Comparison of ENCODE assay signal across 35 cellular contexts in genomic region chr4:6662591-6662990, GRCh38. TPM values are rescaled to one million over a fixed set of nuclear protein-coding genes. Genes with fewer than 3 reads are reported as not detected.
"Had no signal": no experiment of that assay in that cellular context is flagged by ENCODE, and none has a peak within 500 bp of the region (broad histone marks: within the 10 kb centered on the region; RNA-seq: fewer than 3 reads in every experiment).

No MANE protein-coding gene starts in this region.

- H3K4me3 Mint-ChIP-seq: activated CD4-positive, alpha-beta memory T cell treated with anti-CD3 and anti-CD28 coated beads for 36 hours; activated CD4-positive, alpha-beta T cell treated with anti-CD3 and anti-CD28 coated beads for 36 hours; activated CD4-positive, alpha-beta T cell treated with anti-CD3 and anti-CD28 coated beads, Interleukin-2, amount 10 ng/mL, durations not matched to agents 24 days and 14 days; activated CD8-positive, alpha-beta memory T cell treated with anti-CD3 and anti-CD28 coated beads, Interleukin-2, amount 10 ng/mL, durations not matched to agents 7 days and 5 days; activated CD8-positive, alpha-beta T cell treated with anti-CD3 and anti-CD28 coated beads, Interleukin-2, amount 10 ng/mL, durations not matched to agents 7 days and 5 days; activated naive CD4-positive, alpha-beta T cell treated with anti-CD3 and anti-CD28 coated beads for 36 hours; activated naive CD4-positive, alpha-beta T cell treated with anti-CD3 and anti-CD28 coated beads, Interleukin-2, amount 50 U/mL, for 24 hours; activated naive CD8-positive, alpha-beta T cell treated with anti-CD3 and anti-CD28 coated beads for 36 hours; activated naive CD8-positive, alpha-beta T cell treated with anti-CD3 and anti-CD28 coated beads, Interleukin-2, amount 50 U/mL, for 24 hours; activated T-helper 1 cell treated with anti-CD3 and anti-CD28 coated beads, Interleukin-12 subunit alpha, Interleukin-12 subunit beta, Interleukin-2, Interleukin-4 antibody, amounts not matched to agents 30 ng/mL and 10 ng/mL and 1 ng/mL, durations not matched to agents 14 hours and 24 hours and 36 hours; T-helper 2 cell treated with Interferon-gamma antibody and Interleukin-4, amounts not matched to agents 5 μg/mL and 100 μg/mL, for 36 hours had no signal

- H3K36me3 ChIP-seq: adrenal gland, esophagus muscularis mucosa, gastroesophageal sphincter, heart right ventricle had no signal

- H3K27ac Mint-ChIP-seq: activated CD4-positive, alpha-beta memory T cell treated with anti-CD3 and anti-CD28 coated beads for 36 hours; activated CD4-positive, alpha-beta T cell treated with anti-CD3 and anti-CD28 coated beads for 36 hours; activated CD4-positive, alpha-beta T cell treated with anti-CD3 and anti-CD28 coated beads, Interleukin-2, amount 10 ng/mL, durations not matched to agents 24 days and 14 days; activated CD8-positive, alpha-beta memory T cell treated with anti-CD3 and anti-CD28 coated beads, Interleukin-2, amount 10 ng/mL, durations not matched to agents 7 days and 5 days; activated CD8-positive, alpha-beta T cell treated with anti-CD3 and anti-CD28 coated beads, Interleukin-2, amount 10 ng/mL, durations not matched to agents 7 days and 5 days; activated naive CD4-positive, alpha-beta T cell treated with anti-CD3 and anti-CD28 coated beads for 36 hours; activated naive CD4-positive, alpha-beta T cell treated with anti-CD3 and anti-CD28 coated beads, Interleukin-2, amount 50 U/mL, for 24 hours; activated naive CD8-positive, alpha-beta T cell treated with anti-CD3 and anti-CD28 coated beads for 36 hours; activated naive CD8-positive, alpha-beta T cell treated with anti-CD3 and anti-CD28 coated beads, Interleukin-2, amount 50 U/mL, for 24 hours; activated T-helper 1 cell treated with anti-CD3 and anti-CD28 coated beads, Interleukin-12 subunit alpha, Interleukin-12 subunit beta, Interleukin-2, Interleukin-4 antibody, amounts not matched to agents 30 ng/mL and 10 ng/mL and 1 ng/mL, durations not matched to agents 14 hours and 24 hours and 36 hours; activated T-helper 2 cell treated with anti-CD3 and anti-CD28 coated beads, Interferon-gamma antibody, Interleukin-2, Interleukin-4, amounts not matched to agents 10 μg/mL and 5 μg/mL and 100 μg/mL, durations not matched to agents 14 hours and 24 hours and 36 hours; effector memory CD8-positive, alpha-beta T cell; T-helper 2 cell treated with Interferon-gamma antibody and Interleukin-4, amounts not matched to agents 5 μg/mL and 100 μg/mL, for 36 hours had no signal

- H3K36me3 Mint-ChIP-seq: activated CD4-positive, alpha-beta memory T cell treated with anti-CD3 and anti-CD28 coated beads for 36 hours; activated CD8-positive, alpha-beta memory T cell treated with anti-CD3 and anti-CD28 coated beads, Interleukin-2, amount 10 ng/mL, durations not matched to agents 7 days and 5 days; activated naive CD4-positive, alpha-beta T cell treated with anti-CD3 and anti-CD28 coated beads, Interleukin-2, amount 50 U/mL, for 24 hours; activated naive CD8-positive, alpha-beta T cell treated with anti-CD3 and anti-CD28 coated beads for 36 hours had no signal

- H3K27ac ChIP-seq: adrenal gland, body of pancreas, esophagus muscularis mucosa, gastroesophageal sphincter, heart right ventricle had no signal

- H3K9me3 Mint-ChIP-seq: activated CD4-positive, alpha-beta memory T cell treated with anti-CD3 and anti-CD28 coated beads for 36 hours; activated CD4-positive, alpha-beta T cell treated with anti-CD3 and anti-CD28 coated beads, Interleukin-2, amount 10 ng/mL, durations not matched to agents 24 days and 14 days; activated naive CD4-positive, alpha-beta T cell treated with anti-CD3 and anti-CD28 coated beads for 36 hours; activated naive CD4-positive, alpha-beta T cell treated with anti-CD3 and anti-CD28 coated beads, Interleukin-2, amount 50 U/mL, for 24 hours; activated naive CD8-positive, alpha-beta T cell treated with anti-CD3 and anti-CD28 coated beads for 36 hours; activated naive CD8-positive, alpha-beta T cell treated with anti-CD3 and anti-CD28 coated beads, Interleukin-2, amount 50 U/mL, for 24 hours; activated T-helper 1 cell treated with anti-CD3 and anti-CD28 coated beads, Interleukin-12 subunit alpha, Interleukin-12 subunit beta, Interleukin-2, Interleukin-4 antibody, amounts not matched to agents 30 ng/mL and 10 ng/mL and 1 ng/mL, durations not matched to agents 14 hours and 24 hours and 36 hours; activated T-helper 2 cell treated with anti-CD3 and anti-CD28 coated beads, Interferon-gamma antibody, Interleukin-2, Interleukin-4, amounts not matched to agents 10 μg/mL and 5 μg/mL and 100 μg/mL, durations not matched to agents 14 hours and 24 hours and 36 hours; effector memory CD8-positive, alpha-beta T cell; T-helper 2 cell treated with Interferon-gamma antibody and Interleukin-4, amounts not matched to agents 5 μg/mL and 100 μg/mL, for 36 hours had no signal

- H3K27me3 Mint-ChIP-seq: activated CD4-positive, alpha-beta memory T cell treated with anti-CD3 and anti-CD28 coated beads for 36 hours; activated naive CD4-positive, alpha-beta T cell treated with anti-CD3 and anti-CD28 coated beads, Interleukin-2, amount 50 U/mL, for 24 hours had no signal

- DNase-seq: activated CD4-positive, alpha-beta memory T cell treated with anti-CD3 and anti-CD28 coated beads for 36 hours; activated CD4-positive, alpha-beta T cell treated with anti-CD3 and anti-CD28 coated beads for 36 hours; activated CD4-positive, alpha-beta T cell treated with anti-CD3 and anti-CD28 coated beads, Interleukin-2, amount 10 ng/mL, durations not matched to agents 24 days and 14 days; activated CD4-positive, CD25-positive, alpha-beta regulatory T cell; activated CD4-positive, CD25-positive, alpha-beta regulatory T cell treated with anti-CD3 and anti-CD28 coated beads, Interleukin-2, amount 50 U/mL, for 72 hours; activated CD8-positive, alpha-beta memory T cell treated with anti-CD3 and anti-CD28 coated beads, Interleukin-2, amount 10 ng/mL, durations not matched to agents 7 days and 5 days; activated CD8-positive, alpha-beta memory T cell treated with anti-CD3 and anti-CD28 coated beads, Interleukin-2, amount 50 U/mL, for 4 hours; activated CD8-positive, alpha-beta T cell treated with anti-CD3 and anti-CD28 coated beads, Interleukin-2, amount 10 ng/mL, durations not matched to agents 7 days and 5 days; activated effector memory CD4-positive, alpha-beta T cell treated with anti-CD3 and anti-CD28 coated beads, Interleukin-2, amount 50 U/mL, for 16 hours; activated naive CD4-positive, alpha-beta T cell treated with anti-CD3 and anti-CD28 coated beads for 36 hours; activated naive CD8-positive, alpha-beta T cell treated with anti-CD3 and anti-CD28 coated beads for 36 hours; activated naive CD8-positive, alpha-beta T cell treated with anti-CD3 and anti-CD28 coated beads, Interleukin-2, amount 50 U/mL, for 24 hours; activated T-cell treated with anti-CD3 and anti-CD28 coated beads, Interleukin-2, amount 50 U/mL, for 1 hour; activated T-cell treated with anti-CD3 and anti-CD28 coated beads, Interleukin-2, amount 50 U/mL, for 48 hours; adrenal gland; amygdala; aorta; body of pancreas; caudate nucleus; cortex of kidney; dermis blood vessel endothelial cell; effector CD4-positive, alpha-beta T cell; effector memory CD8-positive, alpha-beta T cell; erythroblast; foreskin melanocyte; heart right ventricle; hippocampal formation; T1000 had no signal

- H3K9me3 ChIP-seq: adrenal gland, body of pancreas, esophagus muscularis mucosa, gastroesophageal sphincter, heart right ventricle had no signal

- H3K27me3 ChIP-seq: adrenal gland, body of pancreas had no signal

- ATAC-seq: activated CD4-positive, alpha-beta T cell treated with anti-CD3 and anti-CD28 coated beads for 36 hours; activated CD8-positive, alpha-beta memory T cell treated with anti-CD3 and anti-CD28 coated beads, Interleukin-2, amount 10 ng/mL, durations not matched to agents 7 days and 5 days; activated CD8-positive, alpha-beta T cell treated with anti-CD3 and anti-CD28 coated beads, Interleukin-2, amount 10 ng/mL, durations not matched to agents 7 days and 5 days; activated naive CD8-positive, alpha-beta T cell treated with anti-CD3 and anti-CD28 coated beads, Interleukin-2, amount 50 U/mL, for 24 hours; body of pancreas; effector memory CD8-positive, alpha-beta T cell; gastroesophageal sphincter; heart right ventricle had no signal

- H3K4me3 ChIP-seq: adrenal gland, body of pancreas, esophagus muscularis mucosa, gastroesophageal sphincter, heart right ventricle had no signal

RNA-seq across cellular contexts. Expression of gene S100P, which starts 31.1 kb away (rescaled TPM):
- total RNA-seq: dermis blood vessel endothelial cell, glomerular endothelial cell had no signal
